ENCODE assay signal across 8 cellular contexts in the genomic region with DNA sequence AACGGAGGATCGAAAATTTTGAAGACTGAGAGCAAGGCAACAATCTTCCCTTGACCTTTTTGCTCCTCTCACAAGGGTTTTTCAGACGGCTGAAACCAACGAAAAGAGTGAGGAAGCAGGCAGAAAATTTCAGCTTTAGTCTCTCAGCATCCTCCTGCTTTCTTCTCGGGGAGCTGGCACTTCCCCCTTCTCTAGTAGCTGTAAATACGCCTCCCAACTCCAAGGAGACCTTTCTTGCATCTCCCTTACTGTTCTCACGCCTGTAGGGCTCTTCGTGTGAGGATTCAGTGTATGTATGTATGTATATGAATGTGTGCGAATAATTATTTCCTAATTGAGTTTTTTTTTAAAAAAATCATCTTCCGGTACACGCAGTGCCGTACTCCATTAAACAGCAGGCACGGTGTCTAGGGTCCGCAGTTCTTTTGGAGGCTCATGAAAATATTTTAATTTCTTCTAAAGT.
DNase-seq lines count a peak whose midpoint lies in the region; ATAC-seq and TF ChIP-seq lines count a peak whose summit lies in the region.

No MANE protein-coding gene starts in this region.

- peak overlapping the region; percentile 67 for H3K4me3 ChIP-seq in SJCRH30
- H3K4me3 ChIP-seq in colonic mucosa = peak overlapping the region; percentile 54
- H3K4me3 ChIP-seq in lower lobe of right lung = peak overlapping the region; percentile 65
- H3K4me3 ChIP-seq in testis = peak overlapping the region; percentile 70 to 77

- H3K27ac ChIP-seq in SJCRH30 = peak overlapping the region; percentile 81
- peak overlapping the region; percentile 97 for H3K27ac ChIP-seq in colonic mucosa
- peak overlapping the region; percentile 98 for H3K27ac ChIP-seq in lower lobe of right lung
- H3K27ac ChIP-seq in testis = peak overlapping the region; percentile 96 to 98

- H3K27me3 ChIP-seq in SJCRH30 (no peaks in the 10 kb centered on the region), colonic mucosa (no peaks in the 10 kb centered on the region), lower lobe of right lung (ENCODE audit: low read depth) (no peaks in the 10 kb centered on the region), testis (no peaks in the 10 kb centered on the region)

- H3K9me3 ChIP-seq in SJCRH30 (replicated peaks) (no peaks in the 10 kb centered on the region), colonic mucosa (no peaks in the 10 kb centered on the region), lower lobe of right lung (no peaks in the 10 kb centered on the region), testis (no peaks in the 10 kb centered on the region)

- 3 to 6% methylated on average over 14 of the region's 14 CpGs for WGBS in testis, 2 donors

- peak overlapping the region; percentile 79 to 95 for H3K9ac ChIP-seq in colonic mucosa (ENCODE audit: low read depth in 2 of 2, low read length in 2 of 2)

- intact Hi-C loops in Right ventricle myocardium inferior (cut with DNase I) (loop anchor here (2.0 kb wide), 2 partner anchors 14 to 424 kb away; partner anchors contain the start of gene ABT1), cardiac septum (cut with DNase I) (loop anchor here (2.0 to 10.0 kb wide), 3 partner anchors 14 to 422 kb away; partner anchors contain the start of gene ABT1), colonic mucosa (cut with DNase I) (no loop called here), lower lobe of right lung (cut with DNase I) (no loop called here), testis (cut with DNase I; ENCODE audit: low total_unique reads) (no loop called here)

- DNase-seq in Right ventricle myocardium inferior (ENCODE audit: missing footprints) (no peak), cardiac septum (ENCODE audit: low spot score) (no peak), SJCRH30 (peak; percentile 11 to 50), colonic mucosa (peak; percentile 51), lower lobe of right lung (no peak), testis (peak; percentile 58)

- no peak for TF ChIP-seq POLR2A in testis (IDR thresholded peaks at IDR 0.05)

- TF ChIP-seq CTCF in colonic mucosa (IDR thresholded peaks at IDR 0.05) (no peak), lower lobe of right lung (IDR thresholded peaks at IDR 0.05) (no peak), testis (IDR thresholded peaks at IDR 0.05) (no peak)

- H3K36me3 ChIP-seq in SJCRH30 (no peaks in the 10 kb centered on the region), colonic mucosa (no peaks in the 10 kb centered on the region), lower lobe of right lung (no peaks in the 10 kb centered on the region), testis (ENCODE audit: low read depth, missing control alignments) (no peaks in the 10 kb centered on the region)

- ATAC-seq in Right ventricle myocardium inferior (peak; percentile 41), HG03439 (IDR thresholded peaks at IDR 0.05; ENCODE audit: unreplicated experiment) (peak; percentile 25), lower lobe of right lung (peak; percentile 73 to 74), GM21825 (IDR thresholded peaks at IDR 0.05; ENCODE audit: unreplicated experiment) (no peak)

- H3K4me1 ChIP-seq in SJCRH30 (no peaks in the 10 kb centered on the region), colonic mucosa (peaks cover 7% of the 10 kb centered on the region), lower lobe of right lung (peaks cover 20% of the 10 kb centered on the region), testis (peaks cover 5% of the 10 kb centered on the region)

Comparison
In these comparisons a context has a peak if more than half of its experiments do, and no peak if none do; other contexts are left out.
1. DNase-seq: peak in SJCRH30 (2 of 2), colonic mucosa (single experiment) and testis (single experiment); none in Right ventricle myocardium inferior (single experiment), cardiac septum (single experiment) and lower lobe of right lung (single experiment).
2. intact Hi-C loops: an anchor here in Right ventricle myocardium inferior (2.0 kb wide) and cardiac septum (2.0 to 10.0 kb wide); none called in colonic mucosa, lower lobe of right lung and testis.
3. Peak in every context shown above with its lines, with median percentiles within 50 percentile points of each other: H3K27ac ChIP-seq and H3K4me3 ChIP-seq.